In the genomic region with DNA sequence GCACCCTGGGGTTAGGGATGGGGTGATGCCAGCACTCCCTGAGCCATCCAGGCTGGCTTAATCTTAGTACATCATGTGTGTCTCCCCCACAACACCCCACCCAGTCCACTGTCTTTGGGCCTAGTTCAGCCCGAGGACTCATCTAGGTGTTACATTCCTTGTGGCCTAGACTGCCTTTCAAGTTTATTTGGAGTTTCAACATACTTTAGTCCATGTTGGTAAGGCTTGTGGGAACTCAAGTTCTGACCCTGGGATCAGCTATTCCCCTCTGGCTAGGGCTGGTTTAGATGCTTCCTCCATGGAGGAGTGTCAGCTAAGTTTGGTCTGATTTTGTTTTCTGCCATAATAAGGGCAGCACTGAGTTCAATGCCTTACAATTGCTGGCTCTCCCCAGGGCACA, we compare ENCODE assay signal across 18 cellular contexts.
A peak's percentile ranks its signal among the peaks of the same experiment; 100 is the strongest.
DNase-seq lines count a peak whose midpoint lies in the region; ATAC-seq and TF ChIP-seq lines count a peak whose summit lies in the region.
"Had no signal": no experiment of that assay in that cellular context is flagged by ENCODE, and none has a peak within 500 bp of the region (broad histone marks: within the 10 kb centered on the region; RNA-seq: fewer than 3 reads in every experiment).

No MANE protein-coding gene starts in this region.

- H3K9me3 ChIP-seq in mammary epithelial cell (replicated peaks; ENCODE audit: insufficient read depth, low read length), result peaks cover 15% of the 10 kb centered on the region
- H3K9me3 ChIP-seq in neuronal stem cell (replicated peaks in 1 of 2; ENCODE audit: control insufficient read depth in 2 of 2, insufficient read depth in 1 of 2, low read depth in 1 of 2, low read length in 2 of 2), result peaks cover 14 to 20% of the 10 kb centered on the region in 2 donors

- no peak overlapping the region for H3K4me3 ChIP-seq in mammary epithelial cell (replicated peaks in 1 of 3; ENCODE audit: insufficient read depth in 1 of 3, low read depth in 2 of 3, low read length in 3 of 3)
- H3K4me3 ChIP-seq in epithelial cell of esophagus (ENCODE audit: low read length), result no peak overlapping the region
- H3K4me3 ChIP-seq in neuronal stem cell (ENCODE audit: low read length in 2 of 2), result no peak overlapping the region
- H3K4me3 ChIP-seq: SJCRH30 had no signal

- no peak overlapping the region for H2BK120ac ChIP-seq in neuronal stem cell (ENCODE audit: low read depth, low read length)

- H4K8ac ChIP-seq in neuronal stem cell (ENCODE audit: low read depth, low read length), result no peak overlapping the region

- no peaks in the 10 kb centered on the region for H4K20me1 ChIP-seq in mammary epithelial cell (ENCODE audit: insufficient read depth, low read length)

- H3K4me1 ChIP-seq in mammary epithelial cell (ENCODE audit: insufficient read depth, low read length), result peaks cover 8% of the 10 kb centered on the region
- no peaks in the 10 kb centered on the region for H3K4me1 ChIP-seq in neuronal stem cell (ENCODE audit: control insufficient read depth in 2 of 2, insufficient read depth in 1 of 2, low read depth in 1 of 2, low read length in 2 of 2)

- H3K79me2 ChIP-seq in mammary epithelial cell (ENCODE audit: insufficient read depth, low read length), result no peaks in the 10 kb centered on the region

- H3K27ac ChIP-seq in mammary epithelial cell (ENCODE audit: insufficient read depth, low read depth, low read length), result peak overlapping the region; percentile 57
- no peak overlapping the region for H3K27ac ChIP-seq in neuronal stem cell (replicated peaks; ENCODE audit: low read length)
- H3K27ac ChIP-seq: 22Rv1, SJCRH30 had no signal

- H3K36me3 ChIP-seq in mammary epithelial cell (ENCODE audit: insufficient read depth, low read length) (no peaks in the 10 kb centered on the region), neuronal stem cell (replicated peaks in 1 of 2; ENCODE audit: control insufficient read depth in 2 of 2, insufficient read depth in 2 of 2, low read length in 2 of 2) (peaks cover 0 to 2% of the 10 kb centered on the region in 2 donors)
- H3K36me3 ChIP-seq: SJCRH30 had no signal

- H3K27me3 Mint-ChIP-seq in MCF 10A (ENCODE audit: insufficient read depth, unreplicated experiment), result no peaks in the 10 kb centered on the region
- H3K27me3 Mint-ChIP-seq in stimulated activated naive B cell treated with anti-CD40 and anti-IgM and Interleukin-4, amounts not matched to agents 10 μg/mL and 1 μg/mL and 100 μg/mL, for 72 hours, result peaks cover 4 to 5% of the 10 kb centered on the region in 2 donors
- peaks cover 11% of the 10 kb centered on the region for H3K27me3 Mint-ChIP-seq in activated T-cell treated with anti-CD3 and anti-CD28 coated beads, Interleukin-2, amount 50 U/mL, for 4 hours (ENCODE audit: low read depth)

- no peak overlapping the region for H3K4me3 Mint-ChIP-seq in MCF 10A (ENCODE audit: unreplicated experiment)
- no peak overlapping the region for H3K4me3 Mint-ChIP-seq in stimulated activated naive B cell treated with anti-CD40 and anti-IgM and Interleukin-4, amounts not matched to agents 10 μg/mL and 1 μg/mL and 100 μg/mL, for 72 hours
- no peak overlapping the region for H3K4me3 Mint-ChIP-seq in activated T-cell treated with anti-CD3 and anti-CD28 coated beads, Interleukin-2, amount 50 U/mL, for 4 hours
- H3K4me3 Mint-ChIP-seq: H9 had no signal

- no peak overlapping the region for H3K27ac Mint-ChIP-seq in MCF 10A (ENCODE audit: low read depth, unreplicated experiment)
- no peak overlapping the region for H3K27ac Mint-ChIP-seq in stimulated activated naive B cell treated with anti-CD40 and anti-IgM and Interleukin-4, amounts not matched to agents 10 μg/mL and 1 μg/mL and 100 μg/mL, for 72 hours
- H3K27ac Mint-ChIP-seq: H9 had no signal

- intact Hi-C loops in mammary epithelial cell (cut with micrococcal nuclease), result no loop called here
- intact Hi-C loops in MCF 10A (cut with micrococcal nuclease), result no loop called here

- 0% methylated on average over 1 of the region's 1 CpG for WGBS in mammary epithelial cell (ENCODE audit: low coverage, missing lambda C conversion rate)
- no CpG with 5 or more reads among the region's 1 CpG for WGBS in neuronal stem cell (ENCODE audit: extremely low coverage in 2 of 2, insufficient read length in 2 of 2, insufficient replicate concordance in 1 of 2), 2 donors

- DNase-seq in mammary epithelial cell (peak; percentile 71), MCF 10A (ENCODE audit: unreplicated experiment) (no peak), epithelial cell of esophagus (ENCODE audit: low read depth) (peak; percentile 36), neuronal stem cell (ENCODE audit: low spot score) (no peak), left lobe of liver (ENCODE audit: low spot score) (no peak)
- no peak for DNase-seq in stimulated activated naive B cell treated with anti-CD40 and anti-IgM and Interleukin-4, amounts not matched to agents 10 μg/mL and 1 μg/mL and 100 μg/mL, for 72 hours
- DNase-seq in activated T-cell treated with anti-CD3 and anti-CD28 coated beads, Interleukin-2, amount 50 U/mL, for 4 hours, result no peak
- DNase-seq: C1 segment of cervical spinal cord, DND-41, H9, NCI-H1436 treated with DMSO at 0.1 percent for 48 hours, NCI-H2029 treated with DMSO at 0.1 percent for 48 hours, NCI-H510A, NCI-H82, PC-3, SJCRH30 had no signal

- in situ Hi-C loops in mammary epithelial cell (cut with MboI; ENCODE audit: low sequenced_read_pairs in 2 of 2), result no loop called here

- no peak for TF ChIP-seq CTCF in mammary epithelial cell (conservative IDR thresholded peaks at IDR 0.05 in 1 of 2, IDR thresholded peaks at IDR 0.05 in 1 of 2; ENCODE audit: extremely low read depth in 1 of 2, insufficient read depth in 1 of 2, low read depth in 1 of 2, low read length in 2 of 2)
- TF ChIP-seq CTCF in MCF 10A (IDR thresholded peaks at IDR 0.05; ENCODE audit: unreplicated experiment), result no peak
- TF ChIP-seq CTCF in epithelial cell of esophagus (IDR thresholded peaks at IDR 0.05; ENCODE audit: insufficient read depth, low read depth, low read length, missing control alignments), result no peak

- no peak overlapping the region for H3K9ac ChIP-seq in mammary epithelial cell (ENCODE audit: insufficient read depth, low read length)
- H3K9ac ChIP-seq in neuronal stem cell (ENCODE audit: low read depth, low read length, poor library complexity), result no peak overlapping the region

- ATAC-seq in HG03457 (IDR thresholded peaks at IDR 0.05; ENCODE audit: unreplicated experiment), result no peak
- ATAC-seq in stimulated activated naive B cell treated with anti-CD40 and anti-IgM and Interleukin-4, amounts not matched to agents 10 μg/mL and 1 μg/mL and 100 μg/mL, for 72 hours (replicated peaks), result no peak
- ATAC-seq in activated T-cell treated with anti-CD3 and anti-CD28 coated beads, Interleukin-2, amount 50 U/mL, for 4 hours, result no peak
- ATAC-seq in left lobe of liver, result no peak
- ATAC-seq: PC-3 had no signal

- H4K91ac ChIP-seq in neuronal stem cell (ENCODE audit: low read depth, low read length, poor library complexity), result no peak overlapping the region

- H2BK12ac ChIP-seq in neuronal stem cell (ENCODE audit: low read length), result no peak overlapping the region

- H3K4me1 Mint-ChIP-seq in MCF 10A (ENCODE audit: insufficient read depth, unreplicated experiment), result no peaks in the 10 kb centered on the region
- H3K4me1 Mint-ChIP-seq in stimulated activated naive B cell treated with anti-CD40 and anti-IgM and Interleukin-4, amounts not matched to agents 10 μg/mL and 1 μg/mL and 100 μg/mL, for 72 hours, result no peaks in the 10 kb centered on the region
- H3K4me1 Mint-ChIP-seq in activated T-cell treated with anti-CD3 and anti-CD28 coated beads, Interleukin-2, amount 50 U/mL, for 4 hours (ENCODE audit: low read depth), result no peaks in the 10 kb centered on the region
- H3K4me1 Mint-ChIP-seq: H9 had no signal

- BruUV-seq in mammary epithelial cell (replicated peaks; lab: Mats Ljungman, UMichigan) (no TSS peak), MCF 10A (replicated peaks; lab: Mats Ljungman, UMichigan) (no TSS peak)

- peaks cover 7% of the 10 kb centered on the region for H3K9me3 Mint-ChIP-seq in MCF 10A (ENCODE audit: unreplicated experiment)
- H3K9me3 Mint-ChIP-seq in stimulated activated naive B cell treated with anti-CD40 and anti-IgM and Interleukin-4, amounts not matched to agents 10 μg/mL and 1 μg/mL and 100 μg/mL, for 72 hours, result peaks cover 23 to 24% of the 10 kb centered on the region in 2 donors
- peaks cover 25% of the 10 kb centered on the region for H3K9me3 Mint-ChIP-seq in activated T-cell treated with anti-CD3 and anti-CD28 coated beads, Interleukin-2, amount 50 U/mL, for 4 hours

- POLR2A ChIA-PET in MCF 10A (lab: Yijun Ruan, JAX), result no interaction called here

- H2BK5ac ChIP-seq in neuronal stem cell (ENCODE audit: low read length), result no peak overlapping the region

- H2AFZ ChIP-seq in mammary epithelial cell (ENCODE audit: low read depth, low read length) (peak overlapping the region; percentile 29), neuronal stem cell (ENCODE audit: low read length) (peak overlapping the region; percentile 20)

- H2BK15ac ChIP-seq in neuronal stem cell (ENCODE audit: low read length), result no peak overlapping the region

- H3K27me3 ChIP-seq in mammary epithelial cell (ENCODE audit: insufficient read depth, low read length) (no peaks in the 10 kb centered on the region), neuronal stem cell (ENCODE audit: control insufficient read depth in 3 of 3, insufficient read depth in 3 of 3, low read depth in 1 of 3, low read length in 3 of 3) (no peaks in the 10 kb centered on the region)
- H3K27me3 ChIP-seq: SJCRH30 had no signal

- CTCF ChIA-PET in mammary epithelial cell (lab: Charles Lee; ENCODE audit: low non-redundant PET) (no interaction called here), MCF 10A (lab: Yijun Ruan, JAX) (interaction anchor here (0.5 kb wide), 1 partner anchor 101 kb away, joined by 3 read pairs; no protein-coding TSS in a partner anchor)

- H3K36me3 Mint-ChIP-seq in MCF 10A (ENCODE audit: insufficient read depth, unreplicated experiment), result no peaks in the 10 kb centered on the region
- peaks cover 8 to 9% of the 10 kb centered on the region in 2 donors for H3K36me3 Mint-ChIP-seq in stimulated activated naive B cell treated with anti-CD40 and anti-IgM and Interleukin-4, amounts not matched to agents 10 μg/mL and 1 μg/mL and 100 μg/mL, for 72 hours
- peaks cover 2% of the 10 kb centered on the region for H3K36me3 Mint-ChIP-seq in activated T-cell treated with anti-CD3 and anti-CD28 coated beads, Interleukin-2, amount 50 U/mL, for 4 hours (ENCODE audit: insufficient read depth)

- H3K18ac ChIP-seq in neuronal stem cell (ENCODE audit: low read length), result no peak overlapping the region

- no peak overlapping the region for H3K14ac ChIP-seq in neuronal stem cell (ENCODE audit: low read length)

- dilution Hi-C loops in mammary epithelial cell (cut with HindIII; ENCODE audit: low sequenced_read_pairs), result no loop called here

- H3K79me1 ChIP-seq in neuronal stem cell (ENCODE audit: low read depth, low read length), result no peaks in the 10 kb centered on the region

- H2AK5ac ChIP-seq in neuronal stem cell (ENCODE audit: low read depth, low read length), result no peak overlapping the region

- H3K4ac ChIP-seq in neuronal stem cell (ENCODE audit: low read length), result no peak overlapping the region

- H3K4me2 ChIP-seq in mammary epithelial cell (ENCODE audit: insufficient read depth, low read depth, low read length), result no peak overlapping the region
- no peak overlapping the region for H3K4me2 ChIP-seq in neuronal stem cell (ENCODE audit: insufficient read depth, low read length, poor library complexity, severe bottlenecking)

- H3K23ac ChIP-seq in neuronal stem cell (ENCODE audit: low read depth, low read length, poor library complexity), result no peak overlapping the region

Comparison
In these comparisons a context has a peak if more than half of its experiments do, and no peak if none do; other contexts are left out.
1. DNase-seq: peak in mammary epithelial cell (single experiment) and epithelial cell of esophagus (single experiment); none in MCF 10A (single experiment), neuronal stem cell (single experiment), stimulated activated naive B cell treated with anti-CD40 and anti-IgM and Interleukin-4, amounts not matched to agents 10 μg/mL and 1 μg/mL and 100 μg/mL, for 72 hours (single experiment), activated T-cell treated with anti-CD3 and anti-CD28 coated beads, Interleukin-2, amount 50 U/mL, for 4 hours (single experiment) and left lobe of liver (single experiment).